Comparison of ENCODE assay signal across 1 cellular context in genomic region chr6:52146851-52147445, GRCh38.
TF ChIP-seq lines count a peak whose summit lies in the region.

No MANE protein-coding gene starts in this region.

TF ChIP-seq in SK-N-SH treated with all-trans-retinoic acid at 6 μM for 48 hours, 23 proteins besides CTCF, POLR2A, EP300 and RAD21 (continued from another document):
- TF ChIP-seq, protein P1, sequence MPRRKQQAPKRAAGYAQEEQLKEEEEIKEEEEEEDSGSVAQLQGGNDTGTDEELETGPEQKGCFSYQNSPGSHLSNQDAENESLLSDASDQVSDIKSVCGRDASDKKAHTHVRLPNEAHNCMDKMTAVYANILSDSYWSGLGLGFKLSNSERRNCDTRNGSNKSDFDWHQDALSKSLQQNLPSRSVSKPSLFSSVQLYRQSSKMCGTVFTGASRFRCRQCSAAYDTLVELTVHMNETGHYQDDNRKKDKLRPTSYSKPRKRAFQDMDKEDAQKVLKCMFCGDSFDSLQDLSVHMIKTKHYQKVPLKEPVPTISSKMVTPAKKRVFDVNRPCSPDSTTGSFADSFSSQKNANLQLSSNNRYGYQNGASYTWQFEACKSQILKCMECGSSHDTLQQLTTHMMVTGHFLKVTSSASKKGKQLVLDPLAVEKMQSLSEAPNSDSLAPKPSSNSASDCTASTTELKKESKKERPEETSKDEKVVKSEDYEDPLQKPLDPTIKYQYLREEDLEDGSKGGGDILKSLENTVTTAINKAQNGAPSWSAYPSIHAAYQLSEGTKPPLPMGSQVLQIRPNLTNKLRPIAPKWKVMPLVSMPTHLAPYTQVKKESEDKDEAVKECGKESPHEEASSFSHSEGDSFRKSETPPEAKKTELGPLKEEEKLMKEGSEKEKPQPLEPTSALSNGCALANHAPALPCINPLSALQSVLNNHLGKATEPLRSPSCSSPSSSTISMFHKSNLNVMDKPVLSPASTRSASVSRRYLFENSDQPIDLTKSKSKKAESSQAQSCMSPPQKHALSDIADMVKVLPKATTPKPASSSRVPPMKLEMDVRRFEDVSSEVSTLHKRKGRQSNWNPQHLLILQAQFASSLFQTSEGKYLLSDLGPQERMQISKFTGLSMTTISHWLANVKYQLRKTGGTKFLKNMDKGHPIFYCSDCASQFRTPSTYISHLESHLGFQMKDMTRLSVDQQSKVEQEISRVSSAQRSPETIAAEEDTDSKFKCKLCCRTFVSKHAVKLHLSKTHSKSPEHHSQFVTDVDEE (CRISPR knock-in tag; IDR thresholded peaks at IDR 0.05), result no peak
- TF ChIP-seq GLIS3 (CRISPR knock-in tag; IDR thresholded peaks at IDR 0.05) (no peak), ESRRG (CRISPR knock-in tag; IDR thresholded peaks at IDR 0.05) (no peak)
